27 cellular contexts compared by ENCODE assay signal in genomic region chr1:22245100-22245650, GRCh38.
"Had no signal": no experiment of that assay in that cellular context is flagged by ENCODE, and none has a peak within 500 bp of the region (broad histone marks: within the 10 kb centered on the region; RNA-seq: fewer than 3 reads in every experiment).

No MANE protein-coding gene starts in this region.

- H3K9ac ChIP-seq: parathyroid adenoma had no signal

- H3K36me3 Mint-ChIP-seq: natural killer cell; stimulated activated memory B cell treated with anti-CD40 and anti-IgM and Interleukin-4, amounts not matched to agents 10 μg/mL and 1 μg/mL and 100 μg/mL, for 72 hours had no signal

- H3K9me3 Mint-ChIP-seq: dendritic cell treated with granulocyte-macrophage colony-stimulating factor and Interleukin-4, amounts not matched to agents 40 ng/mL and 50 ng/mL, for 4 days; natural killer cell; neural crest cell; stimulated activated memory B cell treated with anti-CD40 and anti-IgM and Interleukin-4, amounts not matched to agents 10 μg/mL and 1 μg/mL and 100 μg/mL, for 72 hours; stimulated activated naive CD8-positive, alpha-beta T cell treated with anti-CD3 and anti-CD28 coated beads, Interleukin-15, Interleukin-2, amounts not matched to agents 100 ng/mL and 50 ng/mL, for 24 hours had no signal

- H3K27me3 ChIP-seq: upper lobe of left lung, uterus had no signal

- H2AFZ ChIP-seq: parathyroid adenoma had no signal

- DNase-seq: erythroblast; foreskin melanocyte; head of caudate nucleus; hypothalamus; kidney glomerular epithelial cell; mammary epithelial cell; mucosa of descending colon; natural killer cell; occipital lobe; retina; spleen; stimulated activated CD4-positive, alpha-beta T cell treated with anti-CD3 and anti-CD28 coated beads, Interleukin-15, amount 100 ng/mL, for 24 hours; stimulated activated CD4-positive, alpha-beta T cell treated with anti-CD3 and anti-CD28 coated beads, Interleukin-1b, Interleukin-23, amount 100 ng/mL, for 48 hours; stimulated activated CD4-positive, alpha-beta T cell treated with anti-CD3 and anti-CD28 coated beads, Interleukin-4, amount 100 ng/mL, for 24 hours; tibial artery; upper lobe of left lung; uterus had no signal

- H3K4me3 ChIP-seq: mucosa of descending colon, prostate gland, spleen, tibial artery, upper lobe of left lung, uterus had no signal

- H3K79me2 ChIP-seq: parathyroid adenoma had no signal

- H3K27ac ChIP-seq: parathyroid adenoma, prostate gland, spleen, tibial artery, upper lobe of left lung, uterus had no signal

- H3K4me1 ChIP-seq: parathyroid adenoma, prostate gland, spleen, tibial artery, upper lobe of left lung, uterus had no signal

- H3K36me3 ChIP-seq: prostate gland, spleen, tibial artery, upper lobe of left lung, uterus had no signal

- ATAC-seq: mucosa of descending colon; natural killer cell; sciatic nerve; stimulated activated memory B cell treated with anti-CD40 and anti-IgM and Interleukin-4, amounts not matched to agents 10 μg/mL and 1 μg/mL and 100 μg/mL, for 72 hours had no signal

- H3K9me3 ChIP-seq: mucosa of descending colon, prostate gland, spleen, tibial artery, upper lobe of left lung, uterus had no signal

- H3K4me1 Mint-ChIP-seq: natural killer cell; stimulated activated memory B cell treated with anti-CD40 and anti-IgM and Interleukin-4, amounts not matched to agents 10 μg/mL and 1 μg/mL and 100 μg/mL, for 72 hours had no signal

- H3K27ac Mint-ChIP-seq: dendritic cell treated with granulocyte-macrophage colony-stimulating factor and Interleukin-4, amounts not matched to agents 40 ng/mL and 50 ng/mL, for 4 days; natural killer cell; stimulated activated memory B cell treated with anti-CD40 and anti-IgM and Interleukin-4, amounts not matched to agents 10 μg/mL and 1 μg/mL and 100 μg/mL, for 72 hours; stimulated activated naive CD8-positive, alpha-beta T cell treated with anti-CD3 and anti-CD28 coated beads, Interleukin-15, Interleukin-2, amounts not matched to agents 100 ng/mL and 50 ng/mL, for 24 hours had no signal

- H3K4me3 Mint-ChIP-seq: dendritic cell treated with granulocyte-macrophage colony-stimulating factor and Interleukin-4, amounts not matched to agents 40 ng/mL and 50 ng/mL, for 4 days; natural killer cell; neural crest cell; stimulated activated memory B cell treated with anti-CD40 and anti-IgM and Interleukin-4, amounts not matched to agents 10 μg/mL and 1 μg/mL and 100 μg/mL, for 72 hours; stimulated activated naive CD8-positive, alpha-beta T cell treated with anti-CD3 and anti-CD28 coated beads, Interleukin-15, Interleukin-2, amounts not matched to agents 100 ng/mL and 50 ng/mL, for 24 hours had no signal

- FAIRE-seq: colon, endothelial cell of umbilical vein, islet of Langerhans had no signal
